8 cellular contexts compared by ENCODE assay signal in genomic region chr17:77423589-77424451, GRCh38.
DNase-seq lines count a peak whose midpoint lies in the region; ATAC-seq and TF ChIP-seq lines count a peak whose summit lies in the region.

No MANE protein-coding gene starts in this region.

- H2AFZ ChIP-seq in PC-3 (ENCODE audit: low read length): no peak overlapping the region

- H3K36me3 ChIP-seq in PC-3 (ENCODE audit: low read depth, low read length): peaks cover 3% of the 10 kb centered on the region; the same call in 1 of the 2 replicates

- H3F3A ChIP-seq in PC-3 (ENCODE audit: low read length, unreplicated experiment): peaks cover 11% of the 10 kb centered on the region

- H3K9me2 ChIP-seq in PC-3 (replicated peaks; ENCODE audit: low read length): no peaks in the 10 kb centered on the region

- BruUV-seq in PC-3 (replicated peaks; lab: Mats Ljungman, UMichigan): no TSS peak

- H3K36me3 Mint-ChIP-seq in nephron progenitor cell (ENCODE audit: low read depth) (no peaks in the 10 kb centered on the region), T-helper 17 cell (ENCODE audit: low read depth) (no peaks in the 10 kb centered on the region)

- H3K4me2 ChIP-seq in PC-3 (ENCODE audit: low read length): peak overlapping the region; percentile 17

- no peaks in the 10 kb centered on the region for H3K27me3 ChIP-seq in PC-3 (ENCODE audit: low read length)

- no peaks in the 10 kb centered on the region for H3K9me3 ChIP-seq in PC-3 (ENCODE audit: low read length)
- no peaks in the 10 kb centered on the region for H3K9me3 ChIP-seq in T-helper 17 cell (ENCODE audit: control insufficient read depth, low read length, poor library complexity, severe bottlenecking)

- intact Hi-C loops in PC-3 (cut with micrococcal nuclease): no loop called here

- H3K27ac ChIP-seq in PC-3 (ENCODE audit: low read length): peak overlapping the region; percentile 80

- CTCF ChIA-PET in PC-3 (lab: Charles Lee): interaction anchor here (1.0 kb wide), 1 partner anchor 32 kb away, joined by 3 read pairs; no protein-coding TSS in a partner anchor

- no peaks in the 10 kb centered on the region for H3K27me3 Mint-ChIP-seq in nephron progenitor cell (ENCODE audit: low read depth, poor library complexity)
- no peaks in the 10 kb centered on the region for H3K27me3 Mint-ChIP-seq in T-helper 17 cell

- peak; percentile 27 for ATAC-seq in PC-3
- ATAC-seq in GM19467 (IDR thresholded peaks at IDR 0.05; ENCODE audit: unreplicated experiment): no peak
- no peak for ATAC-seq in T-helper 17 cell

- DNase-seq in AG10803 (ENCODE audit: low read depth): peak; percentile 98
- peak; percentile 75 for DNase-seq in PC-3
- DNase-seq in fibroblast of gingiva (ENCODE audit: low read depth): peak; percentile 99
- DNase-seq in nephron progenitor cell: no peak
- DNase-seq in Kasumi-1 (lab: John Stamatoyannopoulos, UW): no peak
- DNase-seq in SIG-M5 (lab: John Stamatoyannopoulos, UW): no peak
- DNase-seq in T-helper 17 cell: no peak

- peaks cover 78% of the 10 kb centered on the region for H3K79me2 ChIP-seq in PC-3 (ENCODE audit: low read length)

- H3K4me3 ChIP-seq in AG10803 (ENCODE audit: low read length) (no peak overlapping the region; the same call in 1 of the 2 replicates), PC-3 (ENCODE audit: low read length) (no peak overlapping the region)

- POLR2A ChIA-PET in PC-3 (lab: Charles Lee; ENCODE audit: unreplicated experiment): interaction anchor here (0.5 to 1.2 kb wide), 4 partner anchors 10 to 137 kb away, joined by 3 to 12 read pairs (median 4); no protein-coding TSS in a partner anchor

- H3K9me3 Mint-ChIP-seq in nephron progenitor cell: no peaks in the 10 kb centered on the region

- peaks cover 88% of the 10 kb centered on the region for H3K4me1 Mint-ChIP-seq in nephron progenitor cell
- peaks cover 53% of the 10 kb centered on the region for H3K4me1 Mint-ChIP-seq in T-helper 17 cell

- H3K4me3 Mint-ChIP-seq in nephron progenitor cell (no peak overlapping the region), T-helper 17 cell (no peak overlapping the region)

- no peak for TF ChIP-seq CTCF in AG10803 (conservative IDR thresholded peaks at IDR 0.05; ENCODE audit: low read length)
- TF ChIP-seq CTCF in PC-3 (conservative IDR thresholded peaks at IDR 0.05; ENCODE audit: low read depth, low read length): no peak
- TF ChIP-seq CTCF in nephron progenitor cell (IDR thresholded peaks at IDR 0.05): no peak

- H3K4me1 ChIP-seq in PC-3 (ENCODE audit: insufficient read depth, low read length): peaks cover 87% of the 10 kb centered on the region

- peaks cover 6% of the 10 kb centered on the region; the same call in 1 of the 2 replicates for H4K20me1 ChIP-seq in PC-3 (ENCODE audit: low read length)

- H3K9ac ChIP-seq in PC-3 (ENCODE audit: low read length): peak overlapping the region; percentile 50

- peak overlapping the region; percentile 88 for H3K27ac Mint-ChIP-seq in nephron progenitor cell
- no peak overlapping the region for H3K27ac Mint-ChIP-seq in T-helper 17 cell

Comparison
In these comparisons a context has a peak if more than half of its experiments do, and no peak if none do; other contexts are left out.
1. DNase-seq: peak in AG10803 (single experiment), PC-3 (single experiment) and fibroblast of gingiva (single experiment); none in nephron progenitor cell (single experiment), Kasumi-1 (0 of 2), SIG-M5 (single experiment) and T-helper 17 cell (0 of 3).